In the genomic region with DNA sequence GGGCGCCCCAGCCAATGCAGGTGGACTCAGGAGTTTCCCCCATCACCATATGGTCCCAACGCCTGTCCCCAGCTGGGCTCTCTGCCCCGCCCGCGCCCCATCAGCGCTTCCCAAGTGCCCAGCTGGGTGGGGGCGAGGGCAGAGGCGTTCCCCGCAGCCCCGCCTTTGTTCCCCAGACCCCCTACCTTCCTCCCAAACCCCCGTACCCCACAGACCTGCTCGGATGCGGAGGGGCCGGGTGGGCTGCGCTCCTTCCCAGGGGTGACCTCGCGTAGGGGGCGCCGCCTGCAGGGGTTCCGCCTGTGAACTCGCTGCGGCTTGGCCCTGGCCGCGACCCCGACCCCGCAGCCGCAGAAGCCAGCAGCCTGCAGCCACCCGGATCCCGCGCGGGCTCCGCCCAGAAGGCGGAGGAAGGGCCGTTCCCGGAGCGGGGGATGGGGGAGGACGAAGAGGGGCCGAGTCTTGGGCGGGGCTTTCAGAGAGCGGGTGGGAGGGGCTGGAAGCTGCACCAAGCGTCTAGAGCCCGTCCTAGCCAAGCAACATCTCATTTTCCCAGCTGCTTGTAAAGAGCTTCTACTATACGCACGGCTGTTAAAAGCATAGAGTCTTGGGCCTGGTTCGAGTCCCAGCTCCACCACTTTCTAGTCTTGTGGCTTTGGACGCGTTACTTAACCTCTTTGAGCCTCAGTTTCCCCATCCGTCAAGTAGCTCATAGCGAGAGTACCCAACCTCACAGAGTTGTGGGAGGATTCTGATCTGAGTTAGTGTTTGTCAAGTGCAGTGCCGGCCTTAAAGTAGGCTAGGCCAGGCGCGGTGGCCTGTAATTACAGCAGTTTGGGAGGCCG, we compare ENCODE assay signal across 8 cellular contexts. TPM values are rescaled to one million over a fixed set of nuclear protein-coding genes. Genes with fewer than 3 reads are reported as not detected.
DNase-seq lines count a peak whose midpoint lies in the region; ATAC-seq and TF ChIP-seq lines count a peak whose summit lies in the region.

A gene with protein sequence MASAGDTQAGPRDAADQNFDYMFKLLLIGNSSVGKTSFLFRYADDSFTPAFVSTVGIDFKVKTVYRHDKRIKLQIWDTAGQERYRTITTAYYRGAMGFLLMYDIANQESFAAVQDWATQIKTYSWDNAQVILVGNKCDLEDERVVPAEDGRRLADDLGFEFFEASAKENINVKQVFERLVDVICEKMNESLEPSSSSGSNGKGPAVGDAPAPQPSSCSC (minus strand): TSS at position 404 of the 845 bp plus-strand sequence. CDS start 2,258 bp downstream, outside the sequence.

- peak within 1 kb of the TSS; percentile 26 to 81 for H3K27ac Mint-ChIP-seq in natural killer cell
- peak within 1 kb of the TSS; percentile 75 for H3K27ac Mint-ChIP-seq in stimulated activated naive B cell treated with anti-CD40 and anti-IgM and Interleukin-4, amounts not matched to agents 10 μg/mL and 1 μg/mL and 100 μg/mL, for 72 hours

- intact Hi-C loops in natural killer cell (cut with micrococcal nuclease): no loop called here

- H3K27me3 Mint-ChIP-seq in natural killer cell (ENCODE audit: low read depth in 2 of 2): no peaks in the 10 kb centered on the region
- H3K27me3 Mint-ChIP-seq in stimulated activated naive B cell treated with anti-CD40 and anti-IgM and Interleukin-4, amounts not matched to agents 10 μg/mL and 1 μg/mL and 100 μg/mL, for 72 hours: no peaks in the 10 kb centered on the region

- no peaks in the 10 kb centered on the region for H3K36me3 Mint-ChIP-seq in natural killer cell
- peaks cover 12 to 26% of the 10 kb centered on the region in 2 donors for H3K36me3 Mint-ChIP-seq in stimulated activated naive B cell treated with anti-CD40 and anti-IgM and Interleukin-4, amounts not matched to agents 10 μg/mL and 1 μg/mL and 100 μg/mL, for 72 hours

- H3K9me3 ChIP-seq in AG04450 (ENCODE audit: control insufficient read depth, insufficient read depth, low read length): no peaks in the 10 kb centered on the region; the same call in 1 of the 2 replicates

- peak within 1 kb of the TSS; percentile 87 for H3K4me3 Mint-ChIP-seq in natural killer cell
- peak within 1 kb of the TSS; percentile 84 to 88 for H3K4me3 Mint-ChIP-seq in stimulated activated naive B cell treated with anti-CD40 and anti-IgM and Interleukin-4, amounts not matched to agents 10 μg/mL and 1 μg/mL and 100 μg/mL, for 72 hours

- CTCF ChIA-PET in AG04450 (lab: Charles Lee): interaction anchor here (0.6 to 2.3 kb wide), 4 partner anchors 42 to 105 kb away, joined by 3 to 7 read pairs (median 4); no protein-coding TSS in a partner anchor

- no peaks in the 10 kb centered on the region for H3K27me3 ChIP-seq in AG04450 (ENCODE audit: control insufficient read depth, insufficient read depth, low read length)

- peak; percentile 90 to 95 (median 92) for ATAC-seq in natural killer cell
- peak; percentile 97 to 98 for ATAC-seq in stimulated activated naive B cell treated with anti-CD40 and anti-IgM and Interleukin-4, amounts not matched to agents 10 μg/mL and 1 μg/mL and 100 μg/mL, for 72 hours (replicated peaks)

- H3K9me3 Mint-ChIP-seq in natural killer cell: no peaks in the 10 kb centered on the region
- H3K9me3 Mint-ChIP-seq in stimulated activated naive B cell treated with anti-CD40 and anti-IgM and Interleukin-4, amounts not matched to agents 10 μg/mL and 1 μg/mL and 100 μg/mL, for 72 hours: peaks cover 5% of the 10 kb centered on the region in 2 donors

- peak; percentile 63 for DNase-seq in AG04450 (ENCODE audit: low read depth, low spot score)
- DNase-seq in GM19238 (ENCODE audit: insufficient read length, low spot score): peak; percentile 93
- DNase-seq in LoVo (ENCODE audit: low spot score): peak; percentile 88
- peak; percentile 69 for DNase-seq in activated effector memory CD4-positive, alpha-beta T cell treated with Interleukin-2 at 50 U/mL for 16 hours
- peak; percentile 87 for DNase-seq in fibroblast of the aortic adventitia (ENCODE audit: low read depth)
- peak; percentile 62 for DNase-seq in natural killer cell
- peak; percentile 66 for DNase-seq in stimulated activated naive B cell treated with anti-CD40 and anti-IgM and Interleukin-4, amounts not matched to agents 10 μg/mL and 1 μg/mL and 100 μg/mL, for 72 hours

- H3K4me1 Mint-ChIP-seq in natural killer cell: peaks cover 18 to 33% of the 10 kb centered on the region in 2 donors
- H3K4me1 Mint-ChIP-seq in stimulated activated naive B cell treated with anti-CD40 and anti-IgM and Interleukin-4, amounts not matched to agents 10 μg/mL and 1 μg/mL and 100 μg/mL, for 72 hours: peaks cover 12 to 24% of the 10 kb centered on the region in 2 donors

- POLR2A ChIA-PET in AG04450 (lab: Yijun Ruan, JAX): interaction anchor here (0.5 to 1.6 kb wide), 4 partner anchors 15 to 219 kb away, joined by 3 to 4 read pairs (median 4); partner anchors contain the start of gene SWSAP1

- TF ChIP-seq CTCF in AG04450 (IDR thresholded peaks at IDR 0.05; ENCODE audit: low read depth, low read length) (no peak), fibroblast of the aortic adventitia (IDR thresholded peaks at IDR 0.05; ENCODE audit: insufficient read depth, low read length) (no peak), natural killer cell (IDR thresholded peaks at IDR 0.05) (no peak)

- H3K27ac ChIP-seq in AG04450 (ENCODE audit: low read depth, low read length): no peak within 1 kb of the TSS

- peak within 1 kb of the TSS; percentile 73 for H3K4me3 ChIP-seq in AG04450 (ENCODE audit: low read depth, low read length)
- H3K4me3 ChIP-seq in fibroblast of the aortic adventitia (ENCODE audit: low read depth, low read length): peak within 1 kb of the TSS; percentile 82

- 0 out of 2 replicates have a peak, but pooled peaks have one; percentile 37 for TF ChIP-seq POLR2A in Raji (IDR thresholded peaks at IDR 0.05; ENCODE audit: insufficient read depth, low read depth, low read length)

RNA-seq across cellular contexts. Expression of the gene that starts here (rescaled TPM):
- 15.6 and 17.0 TPM in 2 replicates for polyA plus RNA-seq in AG04450 (2011; rRNA removed)
- 50.1 and 73.3 TPM in 2 replicates for polyA minus RNA-seq in AG04450 (2011; rRNA and poly(A)+ RNA removed)
- 9.4 and 16.3 TPM in 2 replicates for total RNA-seq in fibroblast of the aortic adventitia (ENCODE audit: low replicate concordance)
- total RNA-seq in natural killer cell: 10 to 100 TPM; 14.3 to 20.0 (median 15.7) TPM
